ENCODE assay signal across 15 cellular contexts in the genomic region with DNA sequence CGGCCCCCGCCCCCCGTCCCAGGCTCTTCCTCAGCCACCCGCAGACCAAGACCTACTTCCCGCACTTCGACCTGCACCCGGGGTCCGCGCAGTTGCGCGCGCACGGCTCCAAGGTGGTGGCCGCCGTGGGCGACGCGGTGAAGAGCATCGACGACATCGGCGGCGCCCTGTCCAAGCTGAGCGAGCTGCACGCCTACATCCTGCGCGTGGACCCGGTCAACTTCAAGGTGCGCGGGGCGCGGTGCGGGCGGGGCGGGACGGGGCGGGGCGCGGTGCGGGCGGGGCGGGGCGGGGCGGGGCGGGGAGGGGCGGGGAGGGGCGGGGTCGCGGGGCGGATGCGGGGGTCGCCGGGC. TPM values are rescaled to one million over a fixed set of nuclear protein-coding genes. Genes with fewer than 3 reads are reported as not detected.
A peak's percentile ranks its signal among the peaks of the same experiment; 100 is the strongest.
DNase-seq lines count a peak whose midpoint lies in the region; ATAC-seq and TF ChIP-seq lines count a peak whose summit lies in the region.
"Not testable (repeated sequence)": the region's sequence is repeated elsewhere in the genome, so short reads cannot be mapped to it uniquely, and the experiment has no call there.
"Had no signal": no experiment of that assay in that cellular context is flagged by ENCODE, and none has a peak within 500 bp of the region (broad histone marks: within the 10 kb centered on the region; RNA-seq: fewer than 3 reads in every experiment).

No MANE protein-coding gene starts in this region.

- not testable (repeated sequence) for TF ChIP-seq CTCF in HCT116 (IDR thresholded peaks at IDR 0.05 in 2 of 3, conservative IDR thresholded peaks at IDR 0.05 in 1 of 3; ENCODE audit: borderline replicate concordance in 1 of 3, insufficient read depth in 1 of 3, low read depth in 2 of 3, low read length in 2 of 3); WTC11 (IDR thresholded peaks at IDR 0.05); left ventricle myocardium inferior (IDR thresholded peaks at IDR 0.05; ENCODE audit: borderline replicate concordance)

- not testable (repeated sequence) for H3K27me3 ChIP-seq in CD4-positive, CD25-positive, alpha-beta regulatory T cell (ENCODE audit: control insufficient read depth, insufficient read depth, low read length); HCT116 (ENCODE audit: insufficient read depth, low read length)
- peaks cover 59% of the 10 kb centered on the region for H3K27me3 ChIP-seq in left ventricle myocardium inferior (ENCODE audit: low read depth)

- H3K36me3 Mint-ChIP-seq in CD4-positive, CD25-positive, alpha-beta regulatory T cell; WTC11; activated naive CD4-positive, alpha-beta T cell treated with anti-CD3 and anti-CD28 coated beads, Interleukin-2, amount 50 U/mL, for 72 hours; dendritic cell treated with granulocyte-macrophage colony-stimulating factor and Interleukin-4, amounts not matched to agents 40 ng/mL and 50 ng/mL, for 4 days (ENCODE audit: low read depth); naive B cell: not testable (repeated sequence)

- intact Hi-C loops in HCT116 (cut with micrococcal nuclease); dendritic cell treated with granulocyte-macrophage colony-stimulating factor and Interleukin-4, amounts not matched to agents 40 ng/mL and 50 ng/mL, for 4 days (cut with micrococcal nuclease); left ventricle myocardium inferior (cut with micrococcal nuclease): not testable (repeated sequence)

- not testable (repeated sequence) for DNase-seq in CD4-positive, CD25-positive, alpha-beta regulatory T cell; HCT116 (ENCODE audit: low read depth, low spot score); WTC11 (ENCODE audit: low spot score); activated naive CD4-positive, alpha-beta T cell treated with anti-CD3 and anti-CD28 coated beads, Interleukin-2, amount 50 U/mL, for 72 hours (ENCODE audit: low spot score in 2 of 2); left ventricle myocardium inferior; naive B cell; stimulated activated naive CD8-positive, alpha-beta T cell treated with anti-CD3 and anti-CD28 coated beads, Interleukin-15, amount 100 ng/mL, for 72 hours

- RAD21 ChIA-PET in HCT116 (lab: Charles Lee; ENCODE audit: low non-redundant PET in 1 of 2, low total read pairs in 2 of 2, uncharacterized antibody in 2 of 2, unreplicated experiment in 2 of 2): not testable (repeated sequence)

- TF ChIP-seq RAD21 in HCT116 (IDR thresholded peaks at IDR 0.05; ENCODE audit: low read depth): not testable (repeated sequence)

- H3K9me3 Mint-ChIP-seq in CD4-positive, CD25-positive, alpha-beta regulatory T cell; WTC11; activated naive CD4-positive, alpha-beta T cell treated with anti-CD3 and anti-CD28 coated beads, Interleukin-2, amount 50 U/mL, for 72 hours; dendritic cell treated with granulocyte-macrophage colony-stimulating factor and Interleukin-4, amounts not matched to agents 40 ng/mL and 50 ng/mL, for 4 days; naive B cell; stimulated activated naive CD8-positive, alpha-beta T cell treated with anti-CD3 and anti-CD28 coated beads, Interleukin-15, amount 100 ng/mL, for 72 hours: not testable (repeated sequence)

- not testable (repeated sequence) for H3K27ac Mint-ChIP-seq in CD4-positive, CD25-positive, alpha-beta regulatory T cell; WTC11; activated naive CD4-positive, alpha-beta T cell treated with anti-CD3 and anti-CD28 coated beads, Interleukin-2, amount 50 U/mL, for 72 hours; naive B cell; stimulated activated naive CD8-positive, alpha-beta T cell treated with anti-CD3 and anti-CD28 coated beads, Interleukin-15, amount 100 ng/mL, for 72 hours
- peak overlapping the region; percentile 63 for H3K27ac Mint-ChIP-seq in dendritic cell treated with granulocyte-macrophage colony-stimulating factor and Interleukin-4, amounts not matched to agents 40 ng/mL and 50 ng/mL, for 4 days

- H2AFZ ChIP-seq in HCT116 (ENCODE audit: low read depth, low read length, poor library complexity, severe bottlenecking): not testable (repeated sequence)

- H3K4me2 ChIP-seq in HCT116 (ENCODE audit: low read length): not testable (repeated sequence)

- POLR2A ChIA-PET in HCT116 (lab: Charles Lee); WTC11 (lab: Charles Lee): not testable (repeated sequence)

- not testable (repeated sequence) for H3K9me2 ChIP-seq in HCT116 (ENCODE audit: insufficient read depth)

- not testable (repeated sequence) for H3K9me3 ChIP-seq in CD4-positive, CD25-positive, alpha-beta regulatory T cell (ENCODE audit: control insufficient read depth in 2 of 2, low read length in 2 of 2); HCT116 (ENCODE audit: control insufficient read depth in 1 of 2, insufficient read depth in 1 of 2, low read depth in 1 of 2, low read length in 2 of 2); left ventricle myocardium inferior (replicated peaks)

- peaks cover 10% of the 10 kb centered on the region for H3K4me1 ChIP-seq in CD4-positive, CD25-positive, alpha-beta regulatory T cell (ENCODE audit: control insufficient read depth, insufficient read depth, low read length, poor library complexity, severe bottlenecking)
- not testable (repeated sequence) for H3K4me1 ChIP-seq in HCT116 (ENCODE audit: control insufficient read depth in 1 of 2, insufficient read depth in 2 of 2, low read length in 2 of 2)
- peaks cover 10% of the 10 kb centered on the region for H3K4me1 ChIP-seq in left ventricle myocardium inferior

- not testable (repeated sequence) for H3K79me2 ChIP-seq in HCT116 (ENCODE audit: insufficient read depth, low read length)

- peak; percentile 26 to 40 for ATAC-seq in CD4-positive, CD25-positive, alpha-beta regulatory T cell (ENCODE audit: low read depth in 2 of 2)
- ATAC-seq in HCT116 (peak; percentile 42), WTC11 (peak; percentile 49), naive B cell (ENCODE audit: low read depth in 2 of 2) (peak; percentile 20 to 33)
- peak; percentile 49 to 65 for ATAC-seq in activated naive CD4-positive, alpha-beta T cell treated with anti-CD3 and anti-CD28 coated beads, Interleukin-2, amount 50 U/mL, for 72 hours
- ATAC-seq in stimulated activated naive CD8-positive, alpha-beta T cell treated with anti-CD3 and anti-CD28 coated beads, Interleukin-15, amount 100 ng/mL, for 72 hours: peak; percentile 63

- not testable (repeated sequence) for BruUV-seq in HCT116 (replicated peaks; lab: Mats Ljungman, UMichigan)

- H3K4me3 ChIP-seq in CD4-positive, CD25-positive, alpha-beta regulatory T cell (ENCODE audit: low read depth, low read length); HCT116 (replicated peaks in 1 of 2; ENCODE audit: low read depth in 1 of 2, low read length in 2 of 2): not testable (repeated sequence)
- H3K4me3 ChIP-seq in left ventricle myocardium inferior: peak overlapping the region; percentile 65

- not testable (repeated sequence) for H3K36me3 ChIP-seq in CD4-positive, CD25-positive, alpha-beta regulatory T cell (ENCODE audit: control insufficient read depth, insufficient read depth, low read length); HCT116 (ENCODE audit: control insufficient read depth in 1 of 2, insufficient read depth in 2 of 2, low read length in 2 of 2); left ventricle myocardium inferior

- not testable (repeated sequence) for H4K20me1 ChIP-seq in HCT116 (ENCODE audit: insufficient read depth)

- H3K9ac ChIP-seq in HCT116 (ENCODE audit: low read length): not testable (repeated sequence)

- H3K4me3 Mint-ChIP-seq in CD4-positive, CD25-positive, alpha-beta regulatory T cell; WTC11; dendritic cell treated with granulocyte-macrophage colony-stimulating factor and Interleukin-4, amounts not matched to agents 40 ng/mL and 50 ng/mL, for 4 days; stimulated activated naive CD8-positive, alpha-beta T cell treated with anti-CD3 and anti-CD28 coated beads, Interleukin-15, amount 100 ng/mL, for 72 hours: not testable (repeated sequence)
- peak overlapping the region in 1 of 8 donors; percentile 67 for H3K4me3 Mint-ChIP-seq in naive B cell

- peaks cover 0 to 12% (median 7%) of the 10 kb centered on the region in 4 donors for H3K4me1 Mint-ChIP-seq in CD4-positive, CD25-positive, alpha-beta regulatory T cell
- H3K4me1 Mint-ChIP-seq in WTC11, naive B cell: not testable (repeated sequence)
- peaks cover 15% of the 10 kb centered on the region for H3K4me1 Mint-ChIP-seq in dendritic cell treated with granulocyte-macrophage colony-stimulating factor and Interleukin-4, amounts not matched to agents 40 ng/mL and 50 ng/mL, for 4 days (ENCODE audit: low read depth)
- peaks cover 13% of the 10 kb centered on the region for H3K4me1 Mint-ChIP-seq in stimulated activated naive CD8-positive, alpha-beta T cell treated with anti-CD3 and anti-CD28 coated beads, Interleukin-15, amount 100 ng/mL, for 72 hours

- CTCF ChIA-PET in HCT116 (lab: Charles Lee): not testable (repeated sequence)
- CTCF ChIA-PET in WTC11 (lab: Charles Lee): interaction anchor here (0.9 to 2.3 kb wide), 2 partner anchors 27 to 47 kb away, joined by 4 to 8 read pairs; partner anchors contain the start of gene HBQ1

- H3K27ac ChIP-seq in CD4-positive, CD25-positive, alpha-beta regulatory T cell (ENCODE audit: insufficient read depth, low read length, poor library complexity, severe bottlenecking); HCT116 (ENCODE audit: low read depth, low read length); left ventricle myocardium inferior (replicated peaks): not testable (repeated sequence)

- H3K27me3 Mint-ChIP-seq in CD4-positive, CD25-positive, alpha-beta regulatory T cell: peaks cover 63% of the 10 kb centered on the region
- peaks cover 87% of the 10 kb centered on the region for H3K27me3 Mint-ChIP-seq in WTC11 (ENCODE audit: low read depth)
- H3K27me3 Mint-ChIP-seq in dendritic cell treated with granulocyte-macrophage colony-stimulating factor and Interleukin-4, amounts not matched to agents 40 ng/mL and 50 ng/mL, for 4 days: peaks cover 66% of the 10 kb centered on the region
- peaks cover 35 to 61% (median 39%) of the 10 kb centered on the region in 3 donors for H3K27me3 Mint-ChIP-seq in naive B cell
- peaks cover 79% of the 10 kb centered on the region for H3K27me3 Mint-ChIP-seq in stimulated activated naive CD8-positive, alpha-beta T cell treated with anti-CD3 and anti-CD28 coated beads, Interleukin-15, amount 100 ng/mL, for 72 hours

- TF ChIP-seq POLR2A in HCT116 (IDR thresholded peaks at IDR 0.05; ENCODE audit: borderline replicate concordance, extremely low read depth, insufficient read depth, insufficient read length): not testable (repeated sequence)

RNA-seq across cellular contexts. Expression of gene HBZ, which starts 1.4 kb away (rescaled TPM):
- not detected for total RNA-seq in CD4-positive, CD25-positive, alpha-beta regulatory T cell
- polyA plus RNA-seq in CD4-positive, CD25-positive, alpha-beta regulatory T cell: not detected
- total RNA-seq in HCT116 (2021; ENCODE audit: unreplicated experiment): not detected
- 0.14 and 0.36 TPM in 2 replicates for polyA plus RNA-seq in HCT116 (2012)
- 0.41 to 0.53 TPM (median 0.52 TPM) in 3 replicates for total RNA-seq in WTC11 (2021)
- not detected for total RNA-seq in activated naive CD4-positive, alpha-beta T cell treated with anti-CD3 and anti-CD28 coated beads, Interleukin-2, amount 50 U/mL, for 72 hours
- total RNA-seq in left ventricle myocardium inferior: not detected
- polyA plus RNA-seq in naive B cell (ENCODE audit: low read depth in 6 of 6): not detected
- total RNA-seq: A172, H4, HepG2, HFFc6, M059J, OCI-LY7, RPMI7951 had no signal

RNA-seq across cellular contexts. Expression of gene HBM, which starts 11.9 kb away (rescaled TPM):
- not detected for total RNA-seq in CD4-positive, CD25-positive, alpha-beta regulatory T cell
- polyA plus RNA-seq in CD4-positive, CD25-positive, alpha-beta regulatory T cell: not detected
- not detected for total RNA-seq in HCT116 (2021; ENCODE audit: unreplicated experiment)
- polyA plus RNA-seq in HCT116 (2012): not detected in 2 replicates
- not detected in 3 replicates for total RNA-seq in WTC11 (2021)
- not detected for total RNA-seq in activated naive CD4-positive, alpha-beta T cell treated with anti-CD3 and anti-CD28 coated beads, Interleukin-2, amount 50 U/mL, for 72 hours
- not detected for total RNA-seq in left ventricle myocardium inferior
- polyA plus RNA-seq in naive B cell (ENCODE audit: low read depth in 6 of 6): not detected
- total RNA-seq: A172, H4, HepG2, HFFc6, M059J, OCI-LY7, RPMI7951 had no signal
- polyA plus RNA-seq: HepG2 had no signal

RNA-seq across cellular contexts. Expression of gene NPRL3, which starts 15.4 kb away (rescaled TPM):
- total RNA-seq in CD4-positive, CD25-positive, alpha-beta regulatory T cell: 23.1 TPM
- polyA plus RNA-seq in CD4-positive, CD25-positive, alpha-beta regulatory T cell: 1 to 10 TPM; 6.5 to 9.2 (median 8.2) TPM
- total RNA-seq in HCT116 (2021; ENCODE audit: unreplicated experiment) (32.0 TPM), WTC11 (2021) (41.1 to 47.9 TPM (median 45.7 TPM) in 3 replicates), left ventricle myocardium inferior (18.4 TPM)
- polyA plus RNA-seq in HCT116 (2012): 28.6 and 31.5 TPM in 2 replicates
- total RNA-seq in activated naive CD4-positive, alpha-beta T cell treated with anti-CD3 and anti-CD28 coated beads, Interleukin-2, amount 50 U/mL, for 72 hours: 10 to 100 TPM; 27.4 to 51.3 TPM
- polyA plus RNA-seq in naive B cell (ENCODE audit: low read depth in 6 of 6): 10 to 100 TPM in 5 of 6 donors, 1 to 10 TPM in 1; 8.1 to 17.1 (median 11.2) TPM

RNA-seq across cellular contexts. Expression of gene HBA2, which starts 18.8 kb away (rescaled TPM):
- 0.86 TPM for total RNA-seq in CD4-positive, CD25-positive, alpha-beta regulatory T cell
- polyA plus RNA-seq in CD4-positive, CD25-positive, alpha-beta regulatory T cell: 1 to 10 TPM in 1 of 4 donors, under 1 TPM in 2, not detected in 1; 0.41 to 1.2 (median 0.99) TPM
- total RNA-seq in HCT116 (2021; ENCODE audit: unreplicated experiment) (3.0 TPM), WTC11 (2021) (1.8 to 2.6 TPM (median 2.4 TPM) in 3 replicates), left ventricle myocardium inferior (59.1 TPM)
- polyA plus RNA-seq in HCT116 (2012): 4.4 and 6.3 TPM in 2 replicates
- not detected for total RNA-seq in activated naive CD4-positive, alpha-beta T cell treated with anti-CD3 and anti-CD28 coated beads, Interleukin-2, amount 50 U/mL, for 72 hours
- polyA plus RNA-seq in naive B cell (ENCODE audit: low read depth in 6 of 6): 1,000 to 10,000 TPM in 2 of 6 donors, 100 to 1,000 TPM in 4; 184 to 1,142 (median 693) TPM
- total RNA-seq: A172, HepG2, HFFc6, M059J, OCI-LY7, RPMI7951 had no signal
- polyA plus RNA-seq: HepG2 had no signal

RNA-seq across cellular contexts. Expression of gene HBA1, which starts 22.6 kb away (rescaled TPM):
- not detected for total RNA-seq in CD4-positive, CD25-positive, alpha-beta regulatory T cell
- polyA plus RNA-seq in CD4-positive, CD25-positive, alpha-beta regulatory T cell: under 1 TPM in 1 of 4 donors, not detected in 3; 0.41 TPM
- total RNA-seq in HCT116 (2021; ENCODE audit: unreplicated experiment) (4.9 TPM), WTC11 (2021) (2.1 to 3.4 TPM (median 3.1 TPM) in 3 replicates), left ventricle myocardium inferior (78.7 TPM)
- polyA plus RNA-seq in HCT116 (2012): 0.50 and 2.7 TPM in 2 replicates
- total RNA-seq in activated naive CD4-positive, alpha-beta T cell treated with anti-CD3 and anti-CD28 coated beads, Interleukin-2, amount 50 U/mL, for 72 hours: not detected
- 100 to 1,000 TPM in 3 of 6 donors, 10 to 100 TPM in 3; 42.8 to 256 (median 100) TPM for polyA plus RNA-seq in naive B cell (ENCODE audit: low read depth in 6 of 6)
- total RNA-seq: A172, H4, HepG2, HFFc6, M059J, OCI-LY7, RPMI7951 had no signal
